In genomic region chr3:71512000-71512399, GRCh38 we compare ENCODE assay signal across 9 cellular contexts.
DNase-seq lines count a peak whose midpoint lies in the region; ATAC-seq and TF ChIP-seq lines count a peak whose summit lies in the region.
"Had no signal": no experiment of that assay in that cellular context is flagged by ENCODE, and none has a peak within 500 bp of the region (broad histone marks: within the 10 kb centered on the region; RNA-seq: fewer than 3 reads in every experiment).

No MANE protein-coding gene starts in this region.

- peak overlapping the region; percentile 44 to 59 for H3K27ac ChIP-seq in ascending aorta
- H3K27ac ChIP-seq: C4-2B had no signal

- no peak overlapping the region for H3K4me2 ChIP-seq in Loucy (ENCODE audit: low read depth, low read length, poor library complexity, severe bottlenecking)

- peaks cover 68% of the 10 kb centered on the region for H3K79me2 ChIP-seq in Loucy (ENCODE audit: insufficient read depth, low read length)

- H3K4me3 ChIP-seq in Loucy (ENCODE audit: low read length, poor library complexity, severe bottlenecking) (no peak overlapping the region), ascending aorta (no peak overlapping the region)

- H3K4me1 Mint-ChIP-seq in activated CD4-positive, alpha-beta T cell treated with anti-CD3 and anti-CD28 coated beads for 36 hours: peaks cover 16% of the 10 kb centered on the region
- H3K4me1 Mint-ChIP-seq in stimulated activated memory B cell treated with anti-CD40 and anti-IgM and Interleukin-4, amounts not matched to agents 10 μg/mL and 1 μg/mL and 100 μg/mL, for 72 hours: peaks cover 15% of the 10 kb centered on the region

- peak; percentile 50 for DNase-seq in activated CD4-positive, alpha-beta T cell treated with anti-CD3 and anti-CD28 coated beads for 36 hours
- no peak for DNase-seq in activated CD4-positive, alpha-beta T cell treated with anti-CD3 and anti-CD28 coated beads for 1 hour
- DNase-seq in ascending aorta (ENCODE audit: low spot score in 2 of 2) (no peak), NCI-H1048 (lab: John Stamatoyannopoulos, UW) (no peak), NCI-H526 (lab: John Stamatoyannopoulos, UW) (no peak)

- H3K27me3 Mint-ChIP-seq in activated CD4-positive, alpha-beta T cell treated with anti-CD3 and anti-CD28 coated beads for 36 hours: no peaks in the 10 kb centered on the region
- no peaks in the 10 kb centered on the region for H3K27me3 Mint-ChIP-seq in stimulated activated memory B cell treated with anti-CD40 and anti-IgM and Interleukin-4, amounts not matched to agents 10 μg/mL and 1 μg/mL and 100 μg/mL, for 72 hours

- no peak overlapping the region for H3K4me3 Mint-ChIP-seq in activated CD4-positive, alpha-beta T cell treated with anti-CD3 and anti-CD28 coated beads for 36 hours
- H3K4me3 Mint-ChIP-seq in stimulated activated memory B cell treated with anti-CD40 and anti-IgM and Interleukin-4, amounts not matched to agents 10 μg/mL and 1 μg/mL and 100 μg/mL, for 72 hours: no peak overlapping the region

- H3K27ac Mint-ChIP-seq in activated CD4-positive, alpha-beta T cell treated with anti-CD3 and anti-CD28 coated beads for 36 hours: no peak overlapping the region
- peak overlapping the region; percentile 65 for H3K27ac Mint-ChIP-seq in stimulated activated memory B cell treated with anti-CD40 and anti-IgM and Interleukin-4, amounts not matched to agents 10 μg/mL and 1 μg/mL and 100 μg/mL, for 72 hours

- peak; percentile 85 for TF ChIP-seq CTCF in Loucy (conservative IDR thresholded peaks at IDR 0.05; ENCODE audit: low read length)
- TF ChIP-seq CTCF in ascending aorta (IDR thresholded peaks at IDR 0.05): no peak

- H3K36me3 Mint-ChIP-seq in activated CD4-positive, alpha-beta T cell treated with anti-CD3 and anti-CD28 coated beads for 36 hours (ENCODE audit: low read depth): peaks cover 2% of the 10 kb centered on the region
- no peaks in the 10 kb centered on the region for H3K36me3 Mint-ChIP-seq in stimulated activated memory B cell treated with anti-CD40 and anti-IgM and Interleukin-4, amounts not matched to agents 10 μg/mL and 1 μg/mL and 100 μg/mL, for 72 hours

- peak; percentile 95 for ATAC-seq in activated CD4-positive, alpha-beta T cell treated with anti-CD3 and anti-CD28 coated beads for 36 hours
- ATAC-seq in stimulated activated memory B cell treated with anti-CD40 and anti-IgM and Interleukin-4, amounts not matched to agents 10 μg/mL and 1 μg/mL and 100 μg/mL, for 72 hours: peak; percentile 89
- ATAC-seq in GM21717 (IDR thresholded peaks at IDR 0.05; ENCODE audit: unreplicated experiment): no peak

- CTCF ChIA-PET in activated CD4-positive, alpha-beta T cell treated with anti-CD3 and anti-CD28 coated beads for 36 hours (lab: Charles Lee): interaction anchor here (0.7 to 1.4 kb wide), 5 partner anchors 11 to 961 kb away, joined by 3 read pairs; no protein-coding TSS in a partner anchor

- H3K27me3 ChIP-seq in Loucy (ENCODE audit: insufficient read depth, low read length, poor library complexity, severe bottlenecking): no peaks in the 10 kb centered on the region
- no peaks in the 10 kb centered on the region for H3K27me3 ChIP-seq in ascending aorta

- H3K4me1 ChIP-seq in Loucy (ENCODE audit: insufficient read depth, low read length, poor library complexity, severe bottlenecking) (peaks cover 21% of the 10 kb centered on the region), ascending aorta (peaks cover 0 to 21% of the 10 kb centered on the region in 2 donors)

- no peaks in the 10 kb centered on the region for H3K9me2 ChIP-seq in Loucy (replicated peaks; ENCODE audit: low read depth, low read length)

- intact Hi-C loops in activated CD4-positive, alpha-beta T cell treated with anti-CD3 and anti-CD28 coated beads for 36 hours (cut with DNase I, micrococcal nuclease): loop anchor here (2.0 to 10.0 kb wide), 5 partner anchors 205 to 967 kb away; no protein-coding TSS in a partner anchor
- intact Hi-C loops in ascending aorta (cut with DNase I): no loop called here

- H2AFZ ChIP-seq in Loucy (ENCODE audit: low read length): no peak overlapping the region

- POLR2A ChIA-PET in activated CD4-positive, alpha-beta T cell treated with anti-CD3 and anti-CD28 coated beads for 36 hours (lab: Charles Lee): interaction anchor here (0.6 kb wide), 1 partner anchor 158 kb away, joined by 3 read pairs; no protein-coding TSS in a partner anchor

- no peaks in the 10 kb centered on the region for H3K9me3 ChIP-seq in Loucy (ENCODE audit: insufficient read depth, low read depth, low read length)
- H3K9me3 ChIP-seq in ascending aorta: no peaks in the 10 kb centered on the region

- H3K9ac ChIP-seq in Loucy (ENCODE audit: low read depth, low read length, poor library complexity, severe bottlenecking): no peak overlapping the region

- peaks cover 19% of the 10 kb centered on the region for H4K20me1 ChIP-seq in Loucy (ENCODE audit: insufficient read depth, low read length, poor library complexity, severe bottlenecking)

- no peaks in the 10 kb centered on the region for H3K9me3 Mint-ChIP-seq in activated CD4-positive, alpha-beta T cell treated with anti-CD3 and anti-CD28 coated beads for 36 hours (ENCODE audit: low read depth)
- no peaks in the 10 kb centered on the region for H3K9me3 Mint-ChIP-seq in stimulated activated memory B cell treated with anti-CD40 and anti-IgM and Interleukin-4, amounts not matched to agents 10 μg/mL and 1 μg/mL and 100 μg/mL, for 72 hours

- H3F3A ChIP-seq in Loucy (ENCODE audit: low read depth): no peaks in the 10 kb centered on the region

- H3K36me3 ChIP-seq in Loucy (ENCODE audit: insufficient read depth, low read length) (no peaks in the 10 kb centered on the region), ascending aorta (no peaks in the 10 kb centered on the region)
